1 cellular context compared by ENCODE assay signal in genomic region chr2:215830313-215830712, GRCh38.
A peak's percentile ranks its signal among the peaks of the same experiment; 100 is the strongest.
TF ChIP-seq lines count a peak whose summit lies in the region.

No MANE protein-coding gene starts in this region.

TF ChIP-seq in K562, 482 proteins besides CTCF, POLR2A, EP300 and RAD21 (continued from another document and continues in another):
- TF ChIP-seq CUX1 (CRISPR knock-in tag; IDR thresholded peaks at IDR 0.05): no peak
- TF ChIP-seq E2F6 (IDR thresholded peaks at IDR 0.05; ENCODE audit: borderline replicate concordance in 1 of 2, extremely low read depth in 1 of 2, insufficient read depth in 1 of 2, insufficient read length in 1 of 2, low read depth in 1 of 2, low read length in 1 of 2, poor library complexity in 1 of 2, severe bottlenecking in 1 of 2): peak in 1 of 2 experiments; percentile 27
- peak; percentile 96 for TF ChIP-seq JUND (IDR thresholded peaks at IDR 0.05; ENCODE audit: borderline replicate concordance, low read depth, low read length)
- TF ChIP-seq JUND (tag; IDR thresholded peaks at IDR 0.05; ENCODE audit: borderline replicate concordance, low read depth, low read length): peak; percentile 95
- 0 out of 4 replicates have a peak, but pooled peaks of 1 of the 2 experiments have one; percentile 36 for TF ChIP-seq MNT (conservative IDR thresholded peaks at IDR 0.05)
- TF ChIP-seq SMARCA4 (IDR thresholded peaks at IDR 0.05): peak; percentile 78
- peak; percentile 92 for TF ChIP-seq ATF3 (IDR thresholded peaks at IDR 0.05)
- no peak for TF ChIP-seq ATF3 (CRISPR knock-in tag; conservative IDR thresholded peaks at IDR 0.05)
- TF ChIP-seq SIN3A (IDR thresholded peaks at IDR 0.05; ENCODE audit: borderline replicate concordance in 2 of 2, control insufficient read depth in 1 of 2, low read depth in 2 of 2, low read length in 2 of 2): no peak
- TF ChIP-seq MEF2A (IDR thresholded peaks at IDR 0.05; ENCODE audit: control insufficient read depth, low read depth, low read length): no peak
- no peak for TF ChIP-seq ZBTB26 (CRISPR knock-in tag; IDR thresholded peaks at IDR 0.05)
- TF ChIP-seq EZH2 (IDR thresholded peaks at IDR 0.05; ENCODE audit: borderline replicate concordance, low read depth, low read length): no peak
- peak; percentile 48; the same call in 1 of the 2 replicates for TF ChIP-seq MYC (IDR thresholded peaks at IDR 0.05; ENCODE audit: low read depth, low read length)
- TF ChIP-seq MYC (CRISPR knock-in tag; IDR thresholded peaks at IDR 0.05; ENCODE audit: borderline replicate concordance, low read depth): no peak
- no peak for TF ChIP-seq XRCC4 (IDR thresholded peaks at IDR 0.05; ENCODE audit: extremely low read depth, insufficient read depth, insufficient read length)
- TF ChIP-seq CHD2 (IDR thresholded peaks at IDR 0.05; ENCODE audit: low read depth, low read length): no peak
- TF ChIP-seq ZBTB11 (CRISPR knock-in tag; IDR thresholded peaks at IDR 0.05): no peak
- TF ChIP-seq EP400 (IDR thresholded peaks at IDR 0.05): peak; percentile 66
- TF ChIP-seq CTBP1 (IDR thresholded peaks at IDR 0.05; ENCODE audit: borderline replicate concordance): peak; percentile 74
- TF ChIP-seq SMARCC2 (IDR thresholded peaks at IDR 0.05; ENCODE audit: low read depth): no peak
- TF ChIP-seq GABPB1 (CRISPR knock-in tag; IDR thresholded peaks at IDR 0.05): no peak
- TF ChIP-seq ZBTB7A (IDR thresholded peaks at IDR 0.05; ENCODE audit: borderline replicate concordance, control insufficient read depth, low read depth, low read length): peak; percentile 50; the same call in 1 of the 2 replicates
- TF ChIP-seq NUFIP1 (IDR thresholded peaks at IDR 0.05; ENCODE audit: partially characterized antibody): no peak
- no peak for TF ChIP-seq POU5F1 (IDR thresholded peaks at IDR 0.05; ENCODE audit: borderline replicate concordance, low read depth, low read length, partially characterized antibody)
- 0 out of 2 replicates have a peak, but pooled peaks have one; percentile 27 for TF ChIP-seq ZEB2 (IDR thresholded peaks at IDR 0.05)
- TF ChIP-seq THRA (IDR thresholded peaks at IDR 0.05): peak; percentile 80
- peak; percentile 32 for TF ChIP-seq CBFA2T3 (IDR thresholded peaks at IDR 0.05)
- TF ChIP-seq SMARCE1 (IDR thresholded peaks at IDR 0.05): peak; percentile 52
- peak; percentile 80 for TF ChIP-seq MAFG (tag; conservative IDR thresholded peaks at IDR 0.05)
- TF ChIP-seq MYBL2 (IDR thresholded peaks at IDR 0.05; ENCODE audit: low read depth): peak; percentile 78
- TF ChIP-seq MYBL2 (CRISPR knock-in tag; IDR thresholded peaks at IDR 0.05; ENCODE audit: borderline replicate concordance): no peak
- peak; percentile 88 for TF ChIP-seq SOX6 (IDR thresholded peaks at IDR 0.05)
- no peak for TF ChIP-seq ZNF76 (CRISPR knock-in tag; IDR thresholded peaks at IDR 0.05; ENCODE audit: borderline replicate concordance)
- no peak for TF ChIP-seq WHSC1 (IDR thresholded peaks at IDR 0.05; ENCODE audit: low read length)
- no peak for TF ChIP-seq ZNF146 (CRISPR knock-in tag; IDR thresholded peaks at IDR 0.05; ENCODE audit: unreplicated experiment)
- no peak for TF ChIP-seq RBFOX2 (IDR thresholded peaks at IDR 0.05; ENCODE audit: low read depth, low read length)
- peak; percentile 97 for TF ChIP-seq ATF7 (IDR thresholded peaks at IDR 0.05)
- TF ChIP-seq CBX5 (IDR thresholded peaks at IDR 0.05; ENCODE audit: borderline replicate concordance, low read depth): no peak
- TF ChIP-seq BMI1 (IDR thresholded peaks at IDR 0.05; ENCODE audit: low read length): no peak
- TF ChIP-seq PTBP1 (IDR thresholded peaks at IDR 0.05; ENCODE audit: low read depth, low read length): no peak
- TF ChIP-seq TFE3 (CRISPR knock-in tag; IDR thresholded peaks at IDR 0.05): no peak
- TF ChIP-seq BACH1 (tag; IDR thresholded peaks at IDR 0.05): peak; percentile 23; the same call in 1 of the 2 replicates
- no peak for TF ChIP-seq BCL6 (CRISPR knock-in tag; IDR thresholded peaks at IDR 0.05)
- TF ChIP-seq C11orf30 (IDR thresholded peaks at IDR 0.05; ENCODE audit: low read depth): peak; percentile 87
- peak; percentile 80 for TF ChIP-seq ESRRA (IDR thresholded peaks at IDR 0.05; ENCODE audit: borderline replicate concordance, low read depth)
- TF ChIP-seq DPF2 (IDR thresholded peaks at IDR 0.05): peak; percentile 76
- TF ChIP-seq ZNF586 (CRISPR knock-in tag; conservative IDR thresholded peaks at IDR 0.05): no peak
- TF ChIP-seq ARNT (IDR thresholded peaks at IDR 0.05): 0 out of 4 replicates have a peak, but pooled peaks of 1 of the 2 experiments have one; percentile 44
- TF ChIP-seq THRB (CRISPR knock-in tag; conservative IDR thresholded peaks at IDR 0.05): no peak
